8 cellular contexts compared by ENCODE assay signal in the genomic region with DNA sequence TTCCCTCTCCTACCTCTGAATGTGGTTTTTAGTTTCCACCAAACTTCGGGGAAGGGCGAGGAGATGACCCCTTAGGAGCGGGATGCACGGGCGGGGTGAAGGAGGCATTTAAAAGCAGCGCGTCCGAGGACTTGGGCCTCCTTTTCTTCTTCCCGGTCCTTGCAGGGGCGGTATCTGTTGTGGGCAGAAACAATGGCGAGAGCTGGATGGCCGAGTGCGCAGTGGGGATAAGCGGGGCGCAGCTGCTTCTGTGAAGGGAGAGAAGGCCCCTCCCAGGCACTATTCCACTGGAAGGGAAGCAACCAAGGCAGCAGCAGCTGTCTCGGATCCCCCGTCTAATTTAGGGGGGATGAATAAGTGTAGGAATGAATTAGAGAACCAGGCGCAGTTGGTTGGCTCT. TPM values are rescaled to one million over a fixed set of nuclear protein-coding genes. Genes with fewer than 3 reads are reported as not detected.
A peak's percentile ranks its signal among the peaks of the same experiment; 100 is the strongest.
DNase-seq lines count a peak whose midpoint lies in the region; ATAC-seq, FAIRE-seq and TF ChIP-seq lines count a peak whose summit lies in the region.

No MANE protein-coding gene starts in this region.

- no peak for TF ChIP-seq EP300 in neural cell (conservative IDR thresholded peaks at IDR 0.05; ENCODE audit: poor library complexity, severe bottlenecking)

- intact Hi-C loops in vagina (cut with DNase I), result no loop called here

- no peak for TF ChIP-seq RAD21 in neural cell (conservative IDR thresholded peaks at IDR 0.05)

- ATAC-seq in foreskin keratinocyte (peak; percentile 1), GM19328 (IDR thresholded peaks at IDR 0.05; ENCODE audit: unreplicated experiment) (no peak)

- no peaks in the 10 kb centered on the region for H3K9me2 ChIP-seq in neural cell (ENCODE audit: insufficient read depth, low read length)

- TF ChIP-seq POLR2A in GM12892 (IDR thresholded peaks at IDR 0.05; ENCODE audit: low read depth, low read length) (no peak), vagina (IDR thresholded peaks at IDR 0.05) (no peak)

- peaks cover 22% of the 10 kb centered on the region for H3K4me1 ChIP-seq in ACC112 (ENCODE audit: control insufficient read depth, insufficient read depth, low read length, unreplicated experiment)
- peaks cover 24% of the 10 kb centered on the region for H3K4me1 ChIP-seq in foreskin keratinocyte
- H3K4me1 ChIP-seq in vagina, result peaks cover 48% of the 10 kb centered on the region

- H3F3A ChIP-seq in neural cell (ENCODE audit: insufficient read depth, low read length, poor library complexity, severe bottlenecking), result no peaks in the 10 kb centered on the region

- FAIRE-seq in GM12892 (lab: Jason Lieb, UNC), result peak; percentile 70

- H4K20me1 ChIP-seq in neural cell (ENCODE audit: insufficient read depth), result peaks cover 12% of the 10 kb centered on the region

- H2AFZ ChIP-seq in ACC112 (ENCODE audit: low read length, unreplicated experiment), result peak overlapping the region; percentile 60
- H2AFZ ChIP-seq in neural cell (ENCODE audit: low read depth, low read length), result peak overlapping the region; percentile 86

- DNase-seq in GM12892 (ENCODE audit: insufficient read length) (no peak), NCI-H510A (lab: John Stamatoyannopoulos, UW) (peak; percentile 20), foreskin keratinocyte (peak; percentile 13 to 28), vagina (ENCODE audit: extremely low spot score in 2 of 2) (no peak)
- DNase-seq in activated naive CD4-positive, alpha-beta T cell treated with Interleukin-2 at 50 U/mL for 16 hours, result peak; percentile 11

- H3K9me3 ChIP-seq in neural cell (ENCODE audit: low read length), result no peaks in the 10 kb centered on the region
- no peaks in the 10 kb centered on the region for H3K9me3 ChIP-seq in vagina

- peak overlapping the region; percentile 86 for H3K4me2 ChIP-seq in neural cell (ENCODE audit: low read length)

- no peaks in the 10 kb centered on the region for H3K27me3 ChIP-seq in ACC112 (ENCODE audit: insufficient read depth, low read length)
- no peaks in the 10 kb centered on the region for H3K27me3 ChIP-seq in foreskin keratinocyte
- no peaks in the 10 kb centered on the region for H3K27me3 ChIP-seq in neural cell (ENCODE audit: insufficient read depth, low read depth, low read length)
- no peaks in the 10 kb centered on the region for H3K27me3 ChIP-seq in vagina

- H3K9ac ChIP-seq in neural cell (ENCODE audit: low read length), result peak overlapping the region; percentile 97

- H3K4me3 ChIP-seq in ACC112 (ENCODE audit: low read depth, low read length) (peak overlapping the region; percentile 98), neural cell (ENCODE audit: low read length) (peak overlapping the region; percentile 90), vagina (peak overlapping the region; percentile 73 to 95)

- peaks cover 58% of the 10 kb centered on the region for H3K79me2 ChIP-seq in ACC112 (ENCODE audit: control insufficient read depth, insufficient read depth, low read length, unreplicated experiment)
- peaks cover 53% of the 10 kb centered on the region for H3K79me2 ChIP-seq in neural cell (replicated peaks; ENCODE audit: insufficient read depth, low read length)

- no peak for TF ChIP-seq CTCF in foreskin keratinocyte (conservative IDR thresholded peaks at IDR 0.05)
- no peak for TF ChIP-seq CTCF in neural cell (IDR thresholded peaks at IDR 0.05; ENCODE audit: poor library complexity, severe bottlenecking)
- TF ChIP-seq CTCF in vagina (IDR thresholded peaks at IDR 0.05), result no peak

- peaks cover 17% of the 10 kb centered on the region for H3K36me3 ChIP-seq in ACC112 (ENCODE audit: insufficient read depth, low read length)
- H3K36me3 ChIP-seq in neural cell (ENCODE audit: insufficient read depth, low read length), result peaks cover 9% of the 10 kb centered on the region
- H3K36me3 ChIP-seq in vagina, result peaks cover 0 to 10% of the 10 kb centered on the region in 2 donors

- H3K27ac ChIP-seq in ACC112 (ENCODE audit: low read depth, low read length) (peak overlapping the region; percentile 90), foreskin keratinocyte (peak overlapping the region; percentile 84), neural cell (ENCODE audit: low read length) (peak overlapping the region; percentile 97), vagina (peak overlapping the region; percentile 98)

TF ChIP-seq in neural cell, 6 proteins besides CTCF, POLR2A, EP300 and RAD21:
- TF ChIP-seq POLR2AphosphoS5 (IDR thresholded peaks at IDR 0.05), result peak; percentile 25
- no peak for TF ChIP-seq SMC3 (conservative IDR thresholded peaks at IDR 0.05; ENCODE audit: poor library complexity)
- peak; percentile 32 for TF ChIP-seq TAF1 (IDR thresholded peaks at IDR 0.05; ENCODE audit: low read depth)

RNA-seq across cellular contexts. Expression of a gene that starts 0.9 kb away (rescaled TPM):
- 40.8 TPM for polyA plus RNA-seq in GM12892 (2012; ENCODE audit: missing spikeins)
- total RNA-seq in foreskin keratinocyte, result 53.6 and 55.0 TPM in 2 replicates
- polyA plus RNA-seq in foreskin keratinocyte, result 16.9 and 19.9 TPM in 2 replicates
- 49.2 and 52.7 TPM in 2 replicates for polyA plus RNA-seq in neural cell
- polyA minus RNA-seq in neural cell, result 104 and 127 TPM in 2 replicates
- total RNA-seq in vagina, result 23.3 TPM

Comparison
In these comparisons a context has a peak if more than half of its experiments do, and no peak if none do; other contexts are left out.
1. DNase-seq: peak in NCI-H510A (single experiment), activated naive CD4-positive, alpha-beta T cell treated with Interleukin-2 at 50 U/mL for 16 hours (single experiment) and foreskin keratinocyte (2 of 2); none in GM12892 (single experiment) and vagina (0 of 2).
2. Peak in every context shown above with its lines, with median percentiles within 50 percentile points of each other: H3K27ac ChIP-seq and H3K4me3 ChIP-seq.